ENCODE assay signal across 8 cellular contexts in genomic region chr2:143110759-143111428, GRCh38. TPM values are rescaled to one million over a fixed set of nuclear protein-coding genes. Genes with fewer than 3 reads are reported as not detected.
DNase-seq lines count a peak whose midpoint lies in the region; ATAC-seq and TF ChIP-seq lines count a peak whose summit lies in the region.

No MANE protein-coding gene starts in this region.

- no peak overlapping the region for H3K9ac ChIP-seq in KMS-11

- DNase-seq in GDM1 (lab: John Stamatoyannopoulos, UW) (peak; percentile 18), RWPE2 (ENCODE audit: low spot score) (no peak), glomerular endothelial cell (ENCODE audit: extremely low read depth, low read depth, low spot score) (peak; percentile 52), progenitor cell of endocrine pancreas (ENCODE audit: low spot score, unreplicated experiment) (peak; percentile 27), occipital lobe (lab: John Stamatoyannopoulos, UW) (no peak)
- DNase-seq in activated gamma-delta T cell treated with anti-CD3 and anti-CD28 coated beads, Interleukin-2, amount 50 U/mL, for 16 hours (ENCODE audit: low read depth) = peak; percentile 49

- no peak overlapping the region for H3K4me2 ChIP-seq in KMS-11

- H3K36me3 ChIP-seq in KMS-11 (ENCODE audit: insufficient read depth) (no peaks in the 10 kb centered on the region), RWPE2 (ENCODE audit: low read depth) (no peaks in the 10 kb centered on the region)

- H3K4me1 ChIP-seq in KMS-11 (ENCODE audit: low read depth, poor library complexity, severe bottlenecking) (no peaks in the 10 kb centered on the region), RWPE2 (ENCODE audit: insufficient read depth, poor library complexity, severe bottlenecking) (no peaks in the 10 kb centered on the region)

- no peaks in the 10 kb centered on the region for H3K36me3 Mint-ChIP-seq in progenitor cell of endocrine pancreas (ENCODE audit: insufficient read depth)

- no peak overlapping the region for H3K4me3 ChIP-seq in KMS-11 (IDR thresholded peaks at IDR 0.05; ENCODE audit: insufficient read depth, low read depth, low read length)
- H3K4me3 ChIP-seq in RWPE2 (ENCODE audit: severe bottlenecking) = no peak overlapping the region

- H3K9me3 ChIP-seq in RWPE2 (ENCODE audit: severe bottlenecking) = no peaks in the 10 kb centered on the region

- H3K27ac ChIP-seq in KMS-11 (no peak overlapping the region), RWPE2 (ENCODE audit: poor library complexity, severe bottlenecking) (no peak overlapping the region)

- peaks cover 6% of the 10 kb centered on the region for H3K4me1 Mint-ChIP-seq in progenitor cell of endocrine pancreas (ENCODE audit: low read depth)

- no peak overlapping the region for H3K4me3 Mint-ChIP-seq in progenitor cell of endocrine pancreas (ENCODE audit: low read depth)

- no peaks in the 10 kb centered on the region for H4K20me1 ChIP-seq in KMS-11 (ENCODE audit: insufficient read depth)

- ATAC-seq in GM21786 (IDR thresholded peaks at IDR 0.05; ENCODE audit: unreplicated experiment) (peak; percentile 90), RWPE2 (ENCODE audit: low read depth) (peak; percentile 68)

- H3K79me2 ChIP-seq in KMS-11 (ENCODE audit: insufficient read depth, low read depth) = no peaks in the 10 kb centered on the region

- no peak overlapping the region for H3K27ac Mint-ChIP-seq in progenitor cell of endocrine pancreas

- no peaks in the 10 kb centered on the region for H3K27me3 Mint-ChIP-seq in progenitor cell of endocrine pancreas

- H3K27me3 ChIP-seq in KMS-11 (ENCODE audit: insufficient read depth, low read depth) (no peaks in the 10 kb centered on the region), RWPE2 (ENCODE audit: insufficient read depth, poor library complexity, severe bottlenecking) (no peaks in the 10 kb centered on the region)

- TF ChIP-seq CTCF in KMS-11 (conservative IDR thresholded peaks at IDR 0.05; ENCODE audit: low read depth, low read length) (peak; percentile 76), RWPE2 (IDR thresholded peaks at IDR 0.05; ENCODE audit: poor library complexity, severe bottlenecking) (peak; percentile 89), progenitor cell of endocrine pancreas (IDR thresholded peaks at IDR 0.05; ENCODE audit: unreplicated experiment) (peak; percentile 72)

- peak overlapping the region; percentile 59 for H2AFZ ChIP-seq in KMS-11 (ENCODE audit: low read depth)

- no peaks in the 10 kb centered on the region for H3K9me3 Mint-ChIP-seq in progenitor cell of endocrine pancreas (ENCODE audit: low read depth)

RNA-seq across cellular contexts. Expression of gene ARHGAP15, which starts 18.3 kb away (rescaled TPM):
- not detected in 2 replicates for total RNA-seq in glomerular endothelial cell
- not detected in 2 replicates for total RNA-seq in progenitor cell of endocrine pancreas
- total RNA-seq in occipital lobe = 14.2 TPM

Comparison
In these comparisons a context has a peak if more than half of its experiments do, and no peak if none do; other contexts are left out.
1. DNase-seq: peak in GDM1 (single experiment), activated gamma-delta T cell treated with anti-CD3 and anti-CD28 coated beads, Interleukin-2, amount 50 U/mL, for 16 hours (single experiment), glomerular endothelial cell (single experiment) and progenitor cell of endocrine pancreas (single experiment); none in RWPE2 (single experiment) and occipital lobe (single experiment).
2. RNA of gene ARHGAP15, which starts 18.3 kb away (total RNA-seq): 14.2 TPM in occipital lobe (single experiment); not detected in glomerular endothelial cell and not detected in progenitor cell of endocrine pancreas; every median in the first group is over 10 times any median in the second.
3. Peak in every context shown above with its lines, with median percentiles within 50 percentile points of each other: CTCF ChIP-seq.